Comparison of ENCODE assay signal across 9 cellular contexts in the genomic region with DNA sequence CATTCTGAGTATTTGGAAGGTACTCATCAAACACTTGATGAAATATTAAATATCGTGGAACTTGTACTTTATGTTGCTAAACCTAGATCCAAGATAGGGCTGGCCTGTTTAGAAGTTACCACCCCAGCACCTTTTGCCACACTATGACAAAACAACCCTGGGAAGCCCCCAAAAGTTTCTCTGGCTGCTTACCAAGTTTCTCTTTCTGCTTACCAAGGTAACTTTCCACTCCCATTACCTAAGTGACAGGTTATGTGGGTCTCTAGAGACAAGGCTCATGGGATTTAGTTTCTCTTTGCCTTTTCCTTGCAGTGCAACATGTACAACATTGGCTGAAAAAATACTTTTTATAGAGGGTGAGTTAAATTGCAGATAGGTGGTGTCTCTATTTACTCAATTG.
A peak's percentile ranks its signal among the peaks of the same experiment; 100 is the strongest.
DNase-seq lines count a peak whose midpoint lies in the region; ATAC-seq and TF ChIP-seq lines count a peak whose summit lies in the region.
"Had no signal": no experiment of that assay in that cellular context is flagged by ENCODE, and none has a peak within 500 bp of the region (broad histone marks: within the 10 kb centered on the region; RNA-seq: fewer than 3 reads in every experiment).

No MANE protein-coding gene starts in this region.

- DNase-seq in GM13977 (ENCODE audit: low spot score) (peak; percentile 46), HPDE6-E6E7 (ENCODE audit: extremely low spot score) (no peak), erythroblast (lab: John Stamatoyannopoulos, UW) (no peak), RKO (ENCODE audit: low spot score) (no peak), DMS53 (lab: John Stamatoyannopoulos, UW) (no peak)
- DNase-seq: activated CD4-positive, alpha-beta T cell treated with anti-CD3 and anti-CD28 coated beads, Interleukin-2, amount 50 U/mL, for 48 hours had no signal

- in situ Hi-C loops in GM13977 (cut with MboI; ENCODE audit: low pct_unique_long_range_greater_than_20kb, low sequenced_read_pairs, unreplicated experiment): no loop called here

- TF ChIP-seq POLR2A in erythroblast (IDR thresholded peaks at IDR 0.05; ENCODE audit: low read length): no peak

- ATAC-seq in GM19351 (IDR thresholded peaks at IDR 0.05; ENCODE audit: unreplicated experiment) (peak; percentile 60), HG02852 (IDR thresholded peaks at IDR 0.05; ENCODE audit: unreplicated experiment) (peak; percentile 62), HG03571 (IDR thresholded peaks at IDR 0.05; ENCODE audit: unreplicated experiment) (peak; percentile 47)

- no peak for TF ChIP-seq CTCF in GM13977 (IDR thresholded peaks at IDR 0.05; ENCODE audit: extremely low read depth, insufficient read depth, missing control alignments)
